1 cellular context compared by ENCODE assay signal in the genomic region with DNA sequence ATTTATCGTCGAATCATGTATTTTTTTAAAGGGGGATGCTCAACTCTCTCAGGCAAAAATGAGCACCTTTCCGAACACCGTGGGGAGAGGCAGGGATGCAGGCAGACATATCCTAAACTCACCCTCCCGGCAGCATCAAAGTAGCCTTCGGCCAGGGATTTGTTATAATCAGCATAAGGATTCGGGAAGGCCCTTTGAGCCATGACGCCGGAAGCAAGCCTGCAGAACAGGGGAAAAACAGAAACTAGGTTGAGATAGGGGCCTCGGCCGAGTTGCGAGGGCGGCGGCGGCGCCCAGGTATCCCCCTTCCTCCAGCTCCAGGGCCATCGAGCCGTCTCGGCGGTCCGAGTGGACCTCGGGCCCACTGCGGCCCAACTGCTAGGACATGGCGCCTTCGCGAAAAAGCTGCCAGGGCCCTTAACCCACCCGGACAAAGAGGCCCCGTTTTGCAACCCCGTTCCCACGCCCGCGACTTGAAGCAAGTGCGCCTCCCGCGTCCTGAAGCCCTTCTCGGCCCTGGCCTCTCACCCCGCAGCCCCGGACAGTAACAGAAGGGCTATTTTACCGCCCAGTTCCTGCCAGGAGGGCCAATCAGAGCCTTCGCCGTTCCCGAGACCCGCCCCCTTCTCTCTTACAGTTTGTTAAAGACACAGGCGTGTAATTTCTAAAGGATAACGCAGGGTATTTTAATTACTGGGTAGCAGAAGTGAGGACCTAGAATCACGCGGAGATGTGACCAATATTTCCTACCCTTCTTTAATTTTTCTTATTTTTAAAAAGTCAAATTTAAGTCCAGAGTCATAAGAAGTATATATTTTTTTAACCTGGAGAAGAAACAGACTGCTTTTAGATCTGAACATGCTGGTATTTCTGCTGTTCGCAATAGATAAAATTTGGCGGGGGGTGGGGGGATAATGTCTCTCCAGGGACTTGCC.
TF ChIP-seq lines count a peak whose summit lies in the region.

A gene with protein sequence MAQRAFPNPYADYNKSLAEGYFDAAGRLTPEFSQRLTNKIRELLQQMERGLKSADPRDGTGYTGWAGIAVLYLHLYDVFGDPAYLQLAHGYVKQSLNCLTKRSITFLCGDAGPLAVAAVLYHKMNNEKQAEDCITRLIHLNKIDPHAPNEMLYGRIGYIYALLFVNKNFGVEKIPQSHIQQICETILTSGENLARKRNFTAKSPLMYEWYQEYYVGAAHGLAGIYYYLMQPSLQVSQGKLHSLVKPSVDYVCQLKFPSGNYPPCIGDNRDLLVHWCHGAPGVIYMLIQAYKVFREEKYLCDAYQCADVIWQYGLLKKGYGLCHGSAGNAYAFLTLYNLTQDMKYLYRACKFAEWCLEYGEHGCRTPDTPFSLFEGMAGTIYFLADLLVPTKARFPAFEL (minus strand): TSS at position 566 of the 935 bp plus-strand sequence. CDS start 363 bp downstream, at position 203.

TF ChIP-seq in WTC11, 78 proteins besides CTCF, POLR2A, EP300 and RAD21 (continued from another document):
- TF ChIP-seq, protein P1, sequence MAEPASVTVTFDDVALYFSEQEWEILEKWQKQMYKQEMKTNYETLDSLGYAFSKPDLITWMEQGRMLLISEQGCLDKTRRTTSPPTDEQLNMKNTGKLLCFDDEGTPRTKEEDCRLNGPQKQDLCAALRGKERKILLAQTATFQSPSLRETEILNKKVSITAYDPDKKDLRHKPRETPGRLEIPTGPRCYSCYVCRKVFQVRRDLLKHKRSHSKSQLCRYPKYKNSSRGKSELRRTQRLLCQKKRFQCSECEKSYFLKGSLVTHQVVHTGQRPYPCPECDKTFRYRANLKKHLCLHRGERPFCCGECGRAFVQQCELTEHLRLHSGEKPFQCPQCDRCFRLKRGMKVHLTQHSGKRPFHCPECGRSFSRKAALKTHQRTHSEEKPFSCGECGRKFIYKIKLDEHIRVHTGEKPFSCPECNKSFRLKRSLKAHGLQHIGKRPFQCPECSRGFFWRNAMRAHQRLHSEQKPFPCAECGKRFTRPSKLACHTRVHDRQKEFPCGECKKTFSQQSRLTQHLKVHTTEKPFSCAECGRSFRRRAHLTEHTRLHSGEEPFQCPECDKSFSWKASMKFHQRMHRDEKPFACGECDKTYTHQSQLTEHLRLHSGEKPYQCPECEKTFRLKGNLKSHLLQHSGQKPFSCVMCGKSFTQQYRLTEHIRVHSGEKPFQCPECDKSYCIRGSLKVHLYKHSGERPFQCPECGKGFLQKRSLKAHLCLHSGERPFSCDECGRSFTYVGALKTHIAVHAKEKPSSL (CRISPR knock-in tag; conservative IDR thresholded peaks at IDR 0.05) = no peak
- TF ChIP-seq RORB (CRISPR knock-in tag; IDR thresholded peaks at IDR 0.05) = no peak
- TF ChIP-seq ZNF138 (CRISPR knock-in tag; conservative IDR thresholded peaks at IDR 0.05) = no peak
- TF ChIP-seq FOXP4 (CRISPR knock-in tag; IDR thresholded peaks at IDR 0.05) = 0 out of 2 replicates have a peak, but pooled peaks have one; percentile 39
- 0 out of 2 replicates have a peak, but pooled peaks have one; percentile 58 for TF ChIP-seq ZNF219 (CRISPR knock-in tag; IDR thresholded peaks at IDR 0.05; ENCODE audit: borderline replicate concordance)
- TF ChIP-seq ZNF423 (CRISPR knock-in tag; IDR thresholded peaks at IDR 0.05) = no peak
- no peak for TF ChIP-seq CREM (CRISPR knock-in tag; IDR thresholded peaks at IDR 0.05)
- TF ChIP-seq GABPB1 (CRISPR knock-in tag; IDR thresholded peaks at IDR 0.05) = peak; percentile 74; the same call in 1 of the 2 replicates
- no peak for TF ChIP-seq NR1H2 (CRISPR knock-in tag; IDR thresholded peaks at IDR 0.05)
- peak; percentile 69; the same call in 1 of the 2 replicates for TF ChIP-seq FOXP1 (CRISPR knock-in tag; IDR thresholded peaks at IDR 0.05; ENCODE audit: borderline replicate concordance)
- TF ChIP-seq HMGA2 (CRISPR knock-in tag; IDR thresholded peaks at IDR 0.05) = no peak
- TF ChIP-seq NR3C1 (CRISPR knock-in tag; conservative IDR thresholded peaks at IDR 0.05; ENCODE audit: low read depth) = no peak
